In the genomic region with DNA sequence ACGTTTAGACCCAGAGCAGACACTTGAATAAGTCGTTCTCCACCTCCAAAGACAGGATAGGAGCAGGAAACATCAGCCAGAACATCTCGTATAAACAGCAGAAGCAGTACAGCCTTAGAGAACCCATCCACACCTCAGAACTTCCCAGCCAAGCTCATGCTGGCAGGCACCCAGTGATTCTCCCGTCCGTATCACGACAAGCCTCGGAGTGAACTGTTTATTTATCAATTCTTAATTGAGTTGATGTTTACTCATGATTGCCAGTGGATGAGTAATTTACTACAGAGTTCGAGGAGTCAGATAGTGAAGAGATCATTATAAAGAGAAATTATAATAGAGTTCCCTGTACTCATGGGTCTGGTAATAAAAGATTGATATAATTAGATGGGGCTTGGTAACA, we compare ENCODE assay signal across 21 cellular contexts.
"Had no signal": no experiment of that assay in that cellular context is flagged by ENCODE, and none has a peak within 500 bp of the region (broad histone marks: within the 10 kb centered on the region; RNA-seq: fewer than 3 reads in every experiment).

No MANE protein-coding gene starts in this region.

- H3K4me3 ChIP-seq: adrenal gland, breast epithelium, coronary artery, left ventricle myocardium inferior, mucosa of descending colon, neural progenitor cell, prostate gland, right atrium auricular region, upper lobe of left lung had no signal

- H3K4me1 ChIP-seq: adrenal gland, breast epithelium, left ventricle myocardium inferior, neural progenitor cell, prostate gland, right atrium auricular region had no signal

- ATAC-seq: activated CD4-positive, CD25-positive, alpha-beta regulatory T cell treated with anti-CD3 and anti-CD28 coated beads, Interleukin-2, amount 50 U/mL, for 24 hours; activated naive CD4-positive, alpha-beta T cell treated with anti-CD3 and anti-CD28 coated beads, Interleukin-2, amount 50 U/mL, for 72 hours; activated T-cell treated with anti-CD3 and anti-CD28 coated beads, Interleukin-2, amount 50 U/mL, for 72 hours; mucosa of descending colon had no signal

- H3K27me3 Mint-ChIP-seq: naive B cell; stimulated activated naive CD8-positive, alpha-beta T cell treated with anti-CD3 and anti-CD28 coated beads, Interleukin-15, Interleukin-2, amounts not matched to agents 100 ng/mL and 50 ng/mL, for 24 hours had no signal

- H3K4me3 Mint-ChIP-seq: activated T-cell treated with anti-CD3 and anti-CD28 coated beads, Interleukin-2, amount 50 U/mL, for 72 hours; naive B cell; neural progenitor cell; stimulated activated naive CD8-positive, alpha-beta T cell treated with anti-CD3 and anti-CD28 coated beads, Interleukin-15, Interleukin-2, amounts not matched to agents 100 ng/mL and 50 ng/mL, for 24 hours had no signal

- H3K27me3 ChIP-seq: adrenal gland, breast epithelium, neural progenitor cell, right atrium auricular region, upper lobe of left lung had no signal

- H3K9me3 ChIP-seq: adrenal gland, breast epithelium, left ventricle myocardium inferior, mucosa of descending colon, prostate gland, right atrium auricular region, upper lobe of left lung had no signal

- H3K36me3 Mint-ChIP-seq: activated naive CD4-positive, alpha-beta T cell treated with anti-CD3 and anti-CD28 coated beads, Interleukin-2, amount 50 U/mL, for 72 hours; naive B cell; neural progenitor cell had no signal

- H3K36me3 ChIP-seq: adrenal gland, breast epithelium, left ventricle myocardium inferior, neural progenitor cell, prostate gland, right atrium auricular region, upper lobe of left lung had no signal

- H3K4me2 ChIP-seq: neural progenitor cell had no signal

- H3K9me3 Mint-ChIP-seq: stimulated activated naive CD8-positive, alpha-beta T cell treated with anti-CD3 and anti-CD28 coated beads, Interleukin-15, Interleukin-2, amounts not matched to agents 100 ng/mL and 50 ng/mL, for 24 hours had no signal

- DNase-seq: activated CD8-positive, alpha-beta memory T cell treated with anti-CD3 and anti-CD28 coated beads for 24 hours; activated CD8-positive, alpha-beta memory T cell treated with anti-CD3 and anti-CD28 coated beads, Interleukin-2, amount 50 U/mL, for 48 hours; activated effector memory CD4-positive, alpha-beta T cell treated with anti-CD3 and anti-CD28 coated beads, Interleukin-2, amount 50 U/mL, for 16 hours; activated T-cell treated with anti-CD3 and anti-CD28 coated beads, Interleukin-2, amount 50 U/mL, for 72 hours; adrenal gland; foreskin melanocyte; kidney; left ventricle myocardium inferior; mammary epithelial cell; naive B cell; stimulated activated CD4-positive, alpha-beta T cell treated with anti-CD3 and anti-CD28 coated beads, Interleukin-2, amount 100 ng/mL, for 24 hours; upper lobe of left lung had no signal

- H3K9ac ChIP-seq: neural progenitor cell had no signal

- H3K4me1 Mint-ChIP-seq: naive B cell, neural progenitor cell had no signal

- H3K27ac ChIP-seq: adrenal gland, breast epithelium, coronary artery, left ventricle myocardium inferior, neural progenitor cell, right atrium auricular region had no signal

- H3K27ac Mint-ChIP-seq: activated naive CD4-positive, alpha-beta T cell treated with anti-CD3 and anti-CD28 coated beads, Interleukin-2, amount 50 U/mL, for 72 hours; activated T-cell treated with anti-CD3 and anti-CD28 coated beads, Interleukin-2, amount 50 U/mL, for 72 hours; naive B cell; neural progenitor cell; stimulated activated naive CD8-positive, alpha-beta T cell treated with anti-CD3 and anti-CD28 coated beads, Interleukin-15, Interleukin-2, amounts not matched to agents 100 ng/mL and 50 ng/mL, for 24 hours had no signal

- H2AFZ ChIP-seq: neural progenitor cell had no signal
